ENCODE assay signal across 23 cellular contexts in the genomic region with DNA sequence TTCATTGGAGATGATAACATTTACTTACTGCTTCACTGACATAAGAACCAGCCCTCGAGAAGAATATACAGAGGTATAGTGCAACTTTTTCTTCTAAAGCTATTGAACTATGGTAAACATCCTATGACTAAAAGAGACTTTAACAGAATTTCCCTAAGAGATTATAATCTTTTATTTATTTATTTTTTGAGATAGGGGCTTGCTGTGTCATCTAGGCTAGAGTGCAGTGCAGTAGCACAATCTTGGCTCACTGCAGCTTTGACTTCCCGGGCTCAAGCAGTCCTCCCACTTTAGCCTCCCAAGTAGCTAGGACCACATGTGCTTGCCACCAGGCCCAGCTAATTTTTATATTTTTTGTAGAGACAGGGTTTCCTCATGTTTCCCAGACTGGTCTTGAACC.
"Had no signal": no experiment of that assay in that cellular context is flagged by ENCODE, and none has a peak within 500 bp of the region (broad histone marks: within the 10 kb centered on the region; RNA-seq: fewer than 3 reads in every experiment).

No MANE protein-coding gene starts in this region.

- ATAC-seq: activated T-cell treated with anti-CD3 and anti-CD28 coated beads, Interleukin-2, amount 50 U/mL, for 72 hours; T-cell had no signal

- H3K4me1 ChIP-seq: breast epithelium, Peyer's patch had no signal

- H3K4me3 ChIP-seq: breast epithelium, Peyer's patch, SK-N-MC had no signal

- H3K27ac ChIP-seq: breast epithelium, Peyer's patch, SK-N-MC, VCaP had no signal

- H3K27me3 ChIP-seq: breast epithelium, Peyer's patch had no signal

- DNase-seq: activated CD4-positive, alpha-beta memory T cell treated with anti-CD3 and anti-CD28 coated beads for 36 hours; activated CD4-positive, alpha-beta T cell treated with anti-CD3 and anti-CD28 coated beads, Interleukin-2, amount 10 ng/mL, durations not matched to agents 7 days and 5 days; activated CD4-positive, CD25-positive, alpha-beta regulatory T cell; activated CD8-positive, alpha-beta memory T cell treated with anti-CD3 and anti-CD28 coated beads, Interleukin-2, amount 50 U/mL, for 4 hours; activated gamma-delta T cell treated with Interleukin-2 at 50 U/mL for 16 hours; activated T-cell treated with anti-CD3 and anti-CD28 coated beads, Interleukin-2, amount 50 U/mL, for 72 hours; aorta; KG1; NCI-H1092; NCI-H1417; NCI-H1930; NCI-H2171 treated with DMSO at 0.1 percent for 48 hours; NCI-H226; NCI-H526; NCI-H774; Peyer's patch; SIG-M5; T-cell; T-helper 2 cell; T1000 had no signal

- H3K9me3 ChIP-seq: breast epithelium, Peyer's patch had no signal

- H3K36me3 ChIP-seq: breast epithelium, Peyer's patch had no signal
